In genomic region chr1:59453297-59453970, GRCh38 we compare ENCODE assay signal across 25 cellular contexts.
A peak's percentile ranks its signal among the peaks of the same experiment; 100 is the strongest.
DNase-seq lines count a peak whose midpoint lies in the region; ATAC-seq and TF ChIP-seq lines count a peak whose summit lies in the region.
"Had no signal": no experiment of that assay in that cellular context is flagged by ENCODE, and none has a peak within 500 bp of the region (broad histone marks: within the 10 kb centered on the region; RNA-seq: fewer than 3 reads in every experiment).

No MANE protein-coding gene starts in this region.

- ATAC-seq in PC-3: peak; percentile 66
- ATAC-seq: activated T-cell treated with anti-CD3 and anti-CD28 coated beads, Interleukin-2, amount 50 U/mL, for 4 hours; gastroesophageal sphincter; naive thymus-derived CD4-positive, alpha-beta T cell; Panc1; pancreas; sciatic nerve had no signal

- TF ChIP-seq CTCF in PC-3 (conservative IDR thresholded peaks at IDR 0.05; ENCODE audit: low read depth, low read length) (no peak), hepatocyte (IDR thresholded peaks at IDR 0.05; ENCODE audit: poor library complexity) (no peak), tibial nerve (IDR thresholded peaks at IDR 0.05) (no peak)

- BruUV-seq in PC-3 (replicated peaks; lab: Mats Ljungman, UMichigan): no TSS peak

- H3K79me2 ChIP-seq in PC-3 (ENCODE audit: low read length) (no peaks in the 10 kb centered on the region), hepatocyte (no peaks in the 10 kb centered on the region)

- peak overlapping the region; percentile 16 for H3K27ac ChIP-seq in PC-3 (ENCODE audit: low read length)
- H3K27ac ChIP-seq in hepatocyte: no peak overlapping the region
- H3K27ac ChIP-seq in tibial nerve: no peak overlapping the region
- H3K27ac ChIP-seq: BLaER1 treated with 17β-estradiol and CSF1 and Interleukin-3, amounts not matched to agents 10 nM and 100 nM; dorsolateral prefrontal cortex; gastroesophageal sphincter; pancreas; SJCRH30 had no signal

- CTCF ChIA-PET in PC-3 (lab: Charles Lee): no interaction called here

- no peaks in the 10 kb centered on the region for H3F3A ChIP-seq in PC-3 (ENCODE audit: low read length, unreplicated experiment)

- H3K36me3 ChIP-seq in PC-3 (ENCODE audit: low read depth, low read length) (no peaks in the 10 kb centered on the region), hepatocyte (replicated peaks; ENCODE audit: insufficient read depth, low read depth) (no peaks in the 10 kb centered on the region), tibial nerve (no peaks in the 10 kb centered on the region)
- H3K36me3 ChIP-seq: BLaER1 treated with 17β-estradiol and CSF1 and Interleukin-3, amounts not matched to agents 10 nM and 100 nM; gastroesophageal sphincter; HAP-1; pancreas; SJCRH30 had no signal

- H3K9me2 ChIP-seq in PC-3 (replicated peaks; ENCODE audit: low read length) (no peaks in the 10 kb centered on the region), hepatocyte (replicated peaks; ENCODE audit: insufficient read depth) (no peaks in the 10 kb centered on the region)

- TF ChIP-seq EP300 in tibial nerve (IDR thresholded peaks at IDR 0.05): no peak

- POLR2A ChIA-PET in PC-3 (lab: Charles Lee; ENCODE audit: unreplicated experiment): no interaction called here

- H3K9ac ChIP-seq in PC-3 (ENCODE audit: low read length): no peak overlapping the region
- H3K9ac ChIP-seq: BLaER1 treated with 17β-estradiol and CSF1 and Interleukin-3, amounts not matched to agents 10 nM and 100 nM had no signal

- peak overlapping the region; percentile 34 for H3K4me2 ChIP-seq in PC-3 (ENCODE audit: low read length)
- H3K4me2 ChIP-seq in hepatocyte: no peak overlapping the region

- H3K4me3 ChIP-seq in PC-3 (ENCODE audit: low read length): no peak overlapping the region
- H3K4me3 ChIP-seq in hepatocyte: no peak overlapping the region
- no peak overlapping the region for H3K4me3 ChIP-seq in tibial nerve
- H3K4me3 ChIP-seq: BLaER1 treated with 17β-estradiol and CSF1 and Interleukin-3, amounts not matched to agents 10 nM and 100 nM; dorsolateral prefrontal cortex; gastroesophageal sphincter; HAP-1; pancreas; SJCRH30 had no signal

- H3K4me1 ChIP-seq in PC-3 (ENCODE audit: insufficient read depth, low read length) (peaks cover 37% of the 10 kb centered on the region), hepatocyte (ENCODE audit: insufficient read depth) (no peaks in the 10 kb centered on the region), tibial nerve (no peaks in the 10 kb centered on the region)
- H3K4me1 ChIP-seq: gastroesophageal sphincter had no signal

- no peak overlapping the region for H2AFZ ChIP-seq in PC-3 (ENCODE audit: low read length)
- H2AFZ ChIP-seq in hepatocyte: no peak overlapping the region

- H3K27me3 ChIP-seq in PC-3 (ENCODE audit: low read length) (no peaks in the 10 kb centered on the region), hepatocyte (no peaks in the 10 kb centered on the region), tibial nerve (no peaks in the 10 kb centered on the region)
- H3K27me3 ChIP-seq: BLaER1 treated with 17β-estradiol and CSF1 and Interleukin-3, amounts not matched to agents 10 nM and 100 nM; dorsolateral prefrontal cortex; gastroesophageal sphincter; pancreas; SJCRH30 had no signal

- 98% methylated on average over 2 of the region's 2 CpGs for WGBS in hepatocyte (ENCODE audit: low lambda C conversion rate, missing lambda C conversion rate)
- 88 to 90% methylated on average over 2 of the region's 2 CpGs for WGBS in tibial nerve, 2 donors

- H3K9me3 ChIP-seq in PC-3 (ENCODE audit: low read length) (no peaks in the 10 kb centered on the region), hepatocyte (ENCODE audit: low read depth) (no peaks in the 10 kb centered on the region), tibial nerve (no peaks in the 10 kb centered on the region)
- H3K9me3 ChIP-seq: gastroesophageal sphincter, HAP-1, pancreas had no signal

- peak; percentile 51 for DNase-seq in CD1c-positive myeloid dendritic cell (ENCODE audit: extremely low spot score)
- DNase-seq in Kasumi-1 (lab: John Stamatoyannopoulos, UW): peak; percentile 5 to 7
- peak; percentile 57 for DNase-seq in PC-3
- peak; percentile 22 for DNase-seq in kidney tubule cell (ENCODE audit: low spot score)
- no peak for DNase-seq in NCI-H1436 (lab: John Stamatoyannopoulos, UW)
- no peak for DNase-seq in hepatocyte (ENCODE audit: low spot score)
- no peak for DNase-seq in activated CD4-positive, alpha-beta T cell treated with anti-CD3 and anti-CD28 coated beads for 4 hours
- DNase-seq in tibial nerve (ENCODE audit: low spot score in 2 of 2): no peak
- DNase-seq: activated CD8-positive, alpha-beta memory T cell treated with anti-CD3 and anti-CD28 coated beads for 24 hours; activated naive CD4-positive, alpha-beta T cell treated with anti-CD3 and anti-CD28 coated beads, Interleukin-2, amount 10 ng/mL, durations not matched to agents 7 days and 5 days; activated T-cell treated with anti-CD3 and anti-CD28 coated beads, Interleukin-2, amount 50 U/mL, for 4 hours; dorsolateral prefrontal cortex; kidney glomerular epithelial cell; mesendoderm; naive thymus-derived CD4-positive, alpha-beta T cell; NCI-H1417 treated with DMSO at 0.1 percent for 48 hours; NCI-H526 treated with DMSO at 0.1 percent for 48 hours; pancreas; SJCRH30; T-helper 2 cell had no signal

- H4K20me1 ChIP-seq in PC-3 (ENCODE audit: low read length) (no peaks in the 10 kb centered on the region), hepatocyte (ENCODE audit: insufficient read depth, poor library complexity, severe bottlenecking) (no peaks in the 10 kb centered on the region)
- H4K20me1 ChIP-seq: BLaER1 treated with 17β-estradiol and CSF1 and Interleukin-3, amounts not matched to agents 10 nM and 100 nM had no signal

- intact Hi-C loops in PC-3 (cut with micrococcal nuclease): no loop called here

- TF ChIP-seq POLR2A in tibial nerve (IDR thresholded peaks at IDR 0.05): no peak

Comparison
In these comparisons a context has a peak if more than half of its experiments do, and no peak if none do; other contexts are left out.
1. DNase-seq: peak in CD1c-positive myeloid dendritic cell (single experiment), Kasumi-1 (2 of 2), PC-3 (single experiment) and kidney tubule cell (single experiment); none in NCI-H1436 (single experiment), hepatocyte (single experiment), activated CD4-positive, alpha-beta T cell treated with anti-CD3 and anti-CD28 coated beads for 4 hours (0 of 2) and tibial nerve (0 of 2).